ENCODE assay signal across 14 cellular contexts in genomic region chr5:119290607-119291006, GRCh38.
DNase-seq lines count a peak whose midpoint lies in the region; ATAC-seq lines count a peak whose summit lies in the region.
"Had no signal": no experiment of that assay in that cellular context is flagged by ENCODE, and none has a peak within 500 bp of the region (broad histone marks: within the 10 kb centered on the region; RNA-seq: fewer than 3 reads in every experiment).

No MANE protein-coding gene starts in this region.

- in situ Hi-C loops in GM23248 (cut with MboI), result no loop called here

- peaks cover 13% of the 10 kb centered on the region; the same call in 1 of the 2 replicates for H3F3A ChIP-seq in GM23248 (ENCODE audit: insufficient read depth)

- no peaks in the 10 kb centered on the region for H3K9me2 ChIP-seq in GM23248 (ENCODE audit: insufficient read depth)

- no peak overlapping the region for H3K4me3 Mint-ChIP-seq in activated CD8-positive, alpha-beta memory T cell treated with anti-CD3 and anti-CD28 coated beads, Interleukin-2, amount 10 ng/mL, durations not matched to agents 7 days and 5 days
- H3K4me3 Mint-ChIP-seq in T-cell, result peak overlapping the region; percentile 75 to 100 (median 78)
- H3K4me3 Mint-ChIP-seq in effector memory CD8-positive, alpha-beta T cell, result peak overlapping the region; percentile 72 to 79
- peak overlapping the region; percentile 32 to 85 for H3K4me3 Mint-ChIP-seq in stimulated activated naive CD8-positive, alpha-beta T cell treated with anti-CD3 and anti-CD28 coated beads, Interleukin-15, amount 100 ng/mL, for 72 hours

- H3K27ac Mint-ChIP-seq in activated CD8-positive, alpha-beta memory T cell treated with anti-CD3 and anti-CD28 coated beads, Interleukin-2, amount 10 ng/mL, durations not matched to agents 7 days and 5 days, result peak overlapping the region; percentile 83
- H3K27ac Mint-ChIP-seq in T-cell, result peak overlapping the region; percentile 94 to 96
- peak overlapping the region; percentile 94 to 99 for H3K27ac Mint-ChIP-seq in effector memory CD8-positive, alpha-beta T cell
- peak overlapping the region; percentile 42 to 64 for H3K27ac Mint-ChIP-seq in stimulated activated naive CD8-positive, alpha-beta T cell treated with anti-CD3 and anti-CD28 coated beads, Interleukin-15, amount 100 ng/mL, for 72 hours

- POLR2A ChIA-PET in T-cell (lab: Charles Lee), result interaction anchor here (0.6 to 1.3 kb wide), 9 partner anchors 10 to 201 kb away, joined by 3 to 7 read pairs (median 3); no protein-coding TSS in a partner anchor

- H3K36me3 Mint-ChIP-seq in activated CD8-positive, alpha-beta memory T cell treated with anti-CD3 and anti-CD28 coated beads, Interleukin-2, amount 10 ng/mL, durations not matched to agents 7 days and 5 days, result peaks cover 35% of the 10 kb centered on the region
- H3K36me3 Mint-ChIP-seq in T-cell, result peaks cover 27% of the 10 kb centered on the region
- peaks cover 11% of the 10 kb centered on the region for H3K36me3 Mint-ChIP-seq in effector memory CD8-positive, alpha-beta T cell (ENCODE audit: insufficient read depth)

- H3K79me2 ChIP-seq in GM23248 (ENCODE audit: insufficient read depth), result no peaks in the 10 kb centered on the region

- H3K9me3 Mint-ChIP-seq in activated CD8-positive, alpha-beta memory T cell treated with anti-CD3 and anti-CD28 coated beads, Interleukin-2, amount 10 ng/mL, durations not matched to agents 7 days and 5 days (ENCODE audit: low read depth), result peaks cover 2% of the 10 kb centered on the region
- peaks cover 0 to 6% (median 4%) of the 10 kb centered on the region in 3 donors for H3K9me3 Mint-ChIP-seq in T-cell
- H3K9me3 Mint-ChIP-seq in effector memory CD8-positive, alpha-beta T cell, result peaks cover 3 to 7% of the 10 kb centered on the region in 2 donors
- no peaks in the 10 kb centered on the region for H3K9me3 Mint-ChIP-seq in stimulated activated naive CD8-positive, alpha-beta T cell treated with anti-CD3 and anti-CD28 coated beads, Interleukin-15, amount 100 ng/mL, for 72 hours

- no peak overlapping the region for H3K27ac ChIP-seq in GM23248

- no peak overlapping the region for H2AFZ ChIP-seq in GM23248

- H3K9ac ChIP-seq in GM23248, result no peak overlapping the region

- no peak for DNase-seq in activated CD8-positive, alpha-beta memory T cell treated with anti-CD3 and anti-CD28 coated beads, Interleukin-2, amount 10 ng/mL, durations not matched to agents 7 days and 5 days
- no peak for DNase-seq in activated CD8-positive, alpha-beta memory T cell treated with anti-CD3 and anti-CD28 coated beads, Interleukin-2, amount 50 U/mL, for 4 hours
- no peak for DNase-seq in T-cell
- no peak for DNase-seq in effector memory CD8-positive, alpha-beta T cell
- no peak for DNase-seq in stimulated activated naive CD8-positive, alpha-beta T cell treated with anti-CD3 and anti-CD28 coated beads, Interleukin-15, amount 100 ng/mL, for 72 hours
- no peak for DNase-seq in GM23248
- DNase-seq in CD1c-positive myeloid dendritic cell (ENCODE audit: extremely low spot score), result no peak
- DNase-seq: activated CD4-positive, CD25-positive, alpha-beta regulatory T cell; dermis blood vessel endothelial cell; HCEC 1CT; NCI-H1417 treated with DMSO at 0.1 percent for 48 hours; NCI-H526 treated with DMSO at 0.1 percent for 48 hours had no signal

- no peaks in the 10 kb centered on the region for H3K27me3 ChIP-seq in GM23248 (replicated peaks; ENCODE audit: insufficient read depth)

- no peak overlapping the region for H3K4me3 ChIP-seq in GM23248

- no peaks in the 10 kb centered on the region for H4K20me1 ChIP-seq in GM23248 (ENCODE audit: insufficient read depth)

- H3K4me1 ChIP-seq in GM23248 (ENCODE audit: insufficient read depth), result peaks cover 23% of the 10 kb centered on the region

- no peaks in the 10 kb centered on the region for H3K36me3 ChIP-seq in GM23248 (ENCODE audit: low read depth)

- H3K4me2 ChIP-seq in GM23248 (ENCODE audit: unreplicated experiment), result no peak overlapping the region

- no peak for ATAC-seq in activated CD8-positive, alpha-beta memory T cell treated with anti-CD3 and anti-CD28 coated beads, Interleukin-2, amount 10 ng/mL, durations not matched to agents 7 days and 5 days
- ATAC-seq in T-cell (replicated peaks in 1 of 4) (no peak), GM19452 (IDR thresholded peaks at IDR 0.05; ENCODE audit: unreplicated experiment) (no peak)
- no peak for ATAC-seq in effector memory CD8-positive, alpha-beta T cell (replicated peaks)
- ATAC-seq in stimulated activated naive CD8-positive, alpha-beta T cell treated with anti-CD3 and anti-CD28 coated beads, Interleukin-15, amount 100 ng/mL, for 72 hours, result no peak
- ATAC-seq: HepG2 had no signal

- H3K9me3 ChIP-seq in GM23248 (ENCODE audit: low read depth), result no peaks in the 10 kb centered on the region

- CTCF ChIA-PET in activated CD8-positive, alpha-beta memory T cell treated with anti-CD3 and anti-CD28 coated beads, Interleukin-2, amount 10 ng/mL, durations not matched to agents 7 days and 5 days (lab: Charles Lee), result interaction anchor here (0.7 to 1.7 kb wide), 13 partner anchors 10 to 302 kb away, joined by 3 to 9 read pairs (median 4); no protein-coding TSS in a partner anchor
- CTCF ChIA-PET in T-cell (lab: Charles Lee), result interaction anchor here (0.6 to 3.9 kb wide), 14 partner anchors 9 to 121 kb away, joined by 3 to 22 read pairs (median 3); no protein-coding TSS in a partner anchor

- H3K4me1 Mint-ChIP-seq in activated CD8-positive, alpha-beta memory T cell treated with anti-CD3 and anti-CD28 coated beads, Interleukin-2, amount 10 ng/mL, durations not matched to agents 7 days and 5 days, result peaks cover 78% of the 10 kb centered on the region
- H3K4me1 Mint-ChIP-seq in T-cell, result peaks cover 77 to 85% (median 83%) of the 10 kb centered on the region in 3 donors
- peaks cover 62 to 78% of the 10 kb centered on the region in 2 donors for H3K4me1 Mint-ChIP-seq in effector memory CD8-positive, alpha-beta T cell (ENCODE audit: low read depth in 2 of 2)
- peaks cover 80% of the 10 kb centered on the region for H3K4me1 Mint-ChIP-seq in stimulated activated naive CD8-positive, alpha-beta T cell treated with anti-CD3 and anti-CD28 coated beads, Interleukin-15, amount 100 ng/mL, for 72 hours

- WGBS in GM23248 (ENCODE audit: low coverage in 1 of 2, low lambda C conversion rate in 2 of 2, missing lambda C conversion rate in 2 of 2), 2 experiments, result 92 to 100% methylated on average over 2 of the region's 2 CpGs

- no peaks in the 10 kb centered on the region for H3K27me3 Mint-ChIP-seq in activated CD8-positive, alpha-beta memory T cell treated with anti-CD3 and anti-CD28 coated beads, Interleukin-2, amount 10 ng/mL, durations not matched to agents 7 days and 5 days
- H3K27me3 Mint-ChIP-seq in T-cell, result no peaks in the 10 kb centered on the region
- H3K27me3 Mint-ChIP-seq in effector memory CD8-positive, alpha-beta T cell, result no peaks in the 10 kb centered on the region
- H3K27me3 Mint-ChIP-seq in stimulated activated naive CD8-positive, alpha-beta T cell treated with anti-CD3 and anti-CD28 coated beads, Interleukin-15, amount 100 ng/mL, for 72 hours, result no peaks in the 10 kb centered on the region
